11 cellular contexts compared by ENCODE assay signal in the genomic region with DNA sequence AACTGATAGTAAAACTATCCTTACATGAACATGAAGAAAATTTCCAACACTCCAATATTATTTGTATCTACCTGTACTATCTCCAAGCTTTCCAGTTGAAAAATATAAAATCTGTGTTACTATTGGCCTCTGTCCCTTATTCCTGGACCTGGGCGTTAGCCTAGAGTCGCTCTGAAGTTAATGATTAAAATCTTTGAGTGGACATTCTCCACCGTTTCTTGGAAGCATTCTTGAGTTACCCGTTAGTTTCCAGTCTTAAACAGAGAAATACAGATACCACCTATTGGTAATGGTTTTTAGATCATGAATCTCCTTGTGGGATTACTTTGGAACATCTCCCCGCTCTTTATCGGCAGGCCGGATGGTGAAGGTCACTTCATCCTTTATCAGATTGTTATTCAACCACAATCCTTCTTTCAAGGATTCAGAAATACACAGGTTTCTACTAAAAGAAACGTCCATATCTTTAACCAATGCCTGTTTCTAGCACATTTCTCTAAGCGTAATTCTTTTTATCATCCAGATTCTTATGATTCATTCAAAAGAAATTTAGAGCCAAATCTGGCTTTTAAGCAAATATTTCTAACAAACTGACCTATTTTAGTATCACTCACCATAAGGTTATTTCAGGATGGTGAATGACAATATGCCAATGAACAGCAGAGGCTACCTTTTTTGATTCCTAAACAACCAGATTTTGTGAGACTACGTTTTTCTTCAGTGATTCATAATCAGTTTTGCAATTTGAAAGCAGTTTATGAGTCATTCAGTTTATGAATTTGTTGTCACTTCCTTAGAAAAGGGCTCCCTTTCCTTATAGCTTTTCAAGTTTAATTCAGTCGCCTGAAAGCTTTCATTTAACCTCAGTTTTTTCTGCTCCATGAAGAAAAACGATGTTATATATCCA.
A peak's percentile ranks its signal among the peaks of the same experiment; 100 is the strongest.
DNase-seq lines count a peak whose midpoint lies in the region; ATAC-seq and TF ChIP-seq lines count a peak whose summit lies in the region.
"Had no signal": no experiment of that assay in that cellular context is flagged by ENCODE, and none has a peak within 500 bp of the region (broad histone marks: within the 10 kb centered on the region; RNA-seq: fewer than 3 reads in every experiment).

No MANE protein-coding gene starts in this region.

- H3K36me3 ChIP-seq in right atrium auricular region = no peaks in the 10 kb centered on the region

- H3K27ac Mint-ChIP-seq in activated CD4-positive, alpha-beta T cell treated with anti-CD3 and anti-CD28 coated beads for 36 hours = peak overlapping the region; percentile 96
- peak overlapping the region; percentile 86 for H3K27ac Mint-ChIP-seq in T-helper 2 cell treated with Interferon-gamma antibody and Interleukin-4, amounts not matched to agents 5 μg/mL and 100 μg/mL, for 36 hours
- H3K27ac Mint-ChIP-seq: activated B cell treated with CpG ODN at 0.5 μM for 24 hours had no signal

- no peaks in the 10 kb centered on the region for H3K9me3 ChIP-seq in right atrium auricular region

- no peak for DNase-seq in activated CD4-positive, alpha-beta T cell treated with anti-CD3 and anti-CD28 coated beads for 36 hours
- no peak for DNase-seq in activated CD4-positive, alpha-beta T cell treated with anti-CD3 and anti-CD28 coated beads for 1 hour
- no peak for DNase-seq in T-helper 2 cell treated with Interferon-gamma antibody and Interleukin-4, amounts not matched to agents 5 μg/mL and 100 μg/mL, for 36 hours (ENCODE audit: low spot score)
- no peak for DNase-seq in right atrium auricular region (ENCODE audit: low spot score)
- DNase-seq in superior temporal gyrus (ENCODE audit: extremely low spot score) = peak; percentile 19
- no peak for DNase-seq in Kasumi-1 (lab: John Stamatoyannopoulos, UW)
- no peak for DNase-seq in activated gamma-delta T cell (lab: John Stamatoyannopoulos, UW)
- DNase-seq: activated B cell treated with CpG ODN at 0.5 μM for 24 hours; CD8-positive, alpha-beta memory T cell; left cardiac atrium had no signal

- POLR2A ChIA-PET in activated CD4-positive, alpha-beta T cell treated with anti-CD3 and anti-CD28 coated beads for 36 hours (lab: Charles Lee) = interaction anchor here (0.6 kb wide), 2 partner anchors 52 to 1577 kb away, joined by 3 to 4 read pairs; no protein-coding TSS in a partner anchor

- H3K36me3 Mint-ChIP-seq in activated CD4-positive, alpha-beta T cell treated with anti-CD3 and anti-CD28 coated beads for 36 hours (ENCODE audit: low read depth) = no peaks in the 10 kb centered on the region
- H3K36me3 Mint-ChIP-seq in T-helper 2 cell treated with Interferon-gamma antibody and Interleukin-4, amounts not matched to agents 5 μg/mL and 100 μg/mL, for 36 hours (ENCODE audit: low read depth) = no peaks in the 10 kb centered on the region

- H3K4me3 Mint-ChIP-seq in activated CD4-positive, alpha-beta T cell treated with anti-CD3 and anti-CD28 coated beads for 36 hours = no peak overlapping the region
- peak overlapping the region; percentile 27 for H3K4me3 Mint-ChIP-seq in T-helper 2 cell treated with Interferon-gamma antibody and Interleukin-4, amounts not matched to agents 5 μg/mL and 100 μg/mL, for 36 hours
- H3K4me3 Mint-ChIP-seq: activated B cell treated with CpG ODN at 0.5 μM for 24 hours; CD8-positive, alpha-beta memory T cell had no signal

- peaks cover 11% of the 10 kb centered on the region for H3K27me3 Mint-ChIP-seq in activated CD4-positive, alpha-beta T cell treated with anti-CD3 and anti-CD28 coated beads for 36 hours
- no peaks in the 10 kb centered on the region for H3K27me3 Mint-ChIP-seq in T-helper 2 cell treated with Interferon-gamma antibody and Interleukin-4, amounts not matched to agents 5 μg/mL and 100 μg/mL, for 36 hours (ENCODE audit: low read depth)

- H3K4me3 ChIP-seq in right atrium auricular region = no peak overlapping the region

- H3K4me1 Mint-ChIP-seq in activated CD4-positive, alpha-beta T cell treated with anti-CD3 and anti-CD28 coated beads for 36 hours = peaks cover 40% of the 10 kb centered on the region
- H3K4me1 Mint-ChIP-seq in T-helper 2 cell treated with Interferon-gamma antibody and Interleukin-4, amounts not matched to agents 5 μg/mL and 100 μg/mL, for 36 hours (ENCODE audit: low read depth) = peaks cover 42% of the 10 kb centered on the region

- peaks cover 3% of the 10 kb centered on the region for H3K9me3 Mint-ChIP-seq in activated CD4-positive, alpha-beta T cell treated with anti-CD3 and anti-CD28 coated beads for 36 hours (ENCODE audit: low read depth)
- H3K9me3 Mint-ChIP-seq in T-helper 2 cell treated with Interferon-gamma antibody and Interleukin-4, amounts not matched to agents 5 μg/mL and 100 μg/mL, for 36 hours = no peaks in the 10 kb centered on the region
- H3K9me3 Mint-ChIP-seq: activated B cell treated with CpG ODN at 0.5 μM for 24 hours; CD8-positive, alpha-beta memory T cell had no signal

- TF ChIP-seq CTCF in right atrium auricular region (IDR thresholded peaks at IDR 0.05) = no peak

- intact Hi-C loops in activated CD4-positive, alpha-beta T cell treated with anti-CD3 and anti-CD28 coated beads for 36 hours (cut with DNase I, micrococcal nuclease) = loop anchor here (1.0 to 10.0 kb wide), 13 partner anchors 50 to 566 kb away; partner anchors contain the start of gene PARK7 (in 1 of the 2)

- CTCF ChIA-PET in activated CD4-positive, alpha-beta T cell treated with anti-CD3 and anti-CD28 coated beads for 36 hours (lab: Charles Lee) = interaction anchor here (1.3 kb wide), 1 partner anchor 10 kb away, joined by 5 read pairs; no protein-coding TSS in a partner anchor

- peak; percentile 43 for ATAC-seq in activated CD4-positive, alpha-beta T cell treated with anti-CD3 and anti-CD28 coated beads for 36 hours
- ATAC-seq in HG03354 (IDR thresholded peaks at IDR 0.05; ENCODE audit: poor library complexity, severe bottlenecking, unreplicated experiment) = no peak

- H3K4me1 ChIP-seq in right atrium auricular region = peaks cover 0 to 21% of the 10 kb centered on the region in 2 donors

- H3K27ac ChIP-seq in right atrium auricular region = peak overlapping the region; percentile 56 to 62

- no peaks in the 10 kb centered on the region for H3K27me3 ChIP-seq in right atrium auricular region
